21 cellular contexts compared by ENCODE assay signal in the genomic region with DNA sequence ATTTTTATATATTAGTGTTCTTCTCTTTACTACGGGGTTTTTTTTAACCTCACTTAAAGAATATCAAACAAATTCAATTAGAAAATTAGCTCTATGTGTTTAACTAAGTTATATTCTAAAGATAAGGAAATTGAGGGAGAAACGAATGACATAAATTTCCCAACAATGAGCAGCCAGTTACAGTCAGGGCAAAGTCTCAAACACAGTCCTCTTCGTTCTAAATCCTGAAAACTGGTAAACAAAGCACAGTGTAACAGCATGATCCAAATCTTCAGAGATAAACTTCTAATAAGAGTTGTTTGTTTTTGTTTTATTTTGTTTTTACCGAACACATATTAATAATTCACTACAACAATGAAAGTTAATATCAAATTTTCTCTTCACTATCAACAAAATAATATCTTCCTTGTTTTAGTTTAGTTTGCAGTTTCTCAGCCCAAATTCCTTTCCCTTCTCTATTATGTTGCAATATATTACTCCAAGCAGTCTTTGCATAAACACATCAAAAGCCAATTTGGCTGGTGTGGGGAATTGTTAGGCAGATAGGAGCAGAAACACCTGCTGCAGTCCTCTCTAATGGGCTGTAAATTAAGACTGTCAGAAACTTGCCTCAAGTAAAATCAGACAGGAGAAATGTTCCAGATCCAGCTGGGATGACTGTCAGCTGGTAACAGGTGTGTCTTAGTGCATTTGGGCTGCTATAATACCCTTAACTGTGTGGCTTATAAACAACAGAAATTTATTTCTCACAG.
DNase-seq lines count a peak whose midpoint lies in the region; ATAC-seq, FAIRE-seq and TF ChIP-seq lines count a peak whose summit lies in the region.
"Had no signal": no experiment of that assay in that cellular context is flagged by ENCODE, and none has a peak within 500 bp of the region (broad histone marks: within the 10 kb centered on the region; RNA-seq: fewer than 3 reads in every experiment).

No MANE protein-coding gene starts in this region.

- peaks cover 0 to 8% (median 2%) of the 10 kb centered on the region in 9 donors for H3K9me3 Mint-ChIP-seq in naive thymus-derived CD8-positive, alpha-beta T cell

- TF ChIP-seq EP300 in esophagus muscularis mucosa (IDR thresholded peaks at IDR 0.05) = no peak

- no peak for DNase-seq in GM12892 (ENCODE audit: insufficient read length)
- peak; percentile 47 for DNase-seq in NCI-H1105 (lab: John Stamatoyannopoulos, UW)
- no peak for DNase-seq in esophagus muscularis mucosa (ENCODE audit: extremely low spot score)
- DNase-seq in psoas muscle = no peak
- no peak for DNase-seq in naive thymus-derived CD8-positive, alpha-beta T cell
- no peak for DNase-seq in AG08396 (ENCODE audit: low spot score)
- no peak for DNase-seq in epidermal melanocyte (ENCODE audit: insufficient read length, low spot score)
- DNase-seq: activated gamma-delta T cell; adrenal gland; nucleus accumbens; PC-9; stimulated activated CD4-positive, alpha-beta T cell treated with anti-CD3 and anti-CD28 coated beads, Interleukin-2, amount 100 ng/mL, for 48 hours; WERI-Rb-1 had no signal

- H3K27ac ChIP-seq in esophagus muscularis mucosa (replicated peaks in 1 of 4) (peak overlapping the region in 3 of 4 donors; percentile 27 to 39 (median 32)), psoas muscle (peak overlapping the region; percentile 25)
- H3K27ac ChIP-seq: adrenal gland, HL-60, PC-9, SJCRH30, skin epidermis, WERI-Rb-1 had no signal

- H3K27me3 ChIP-seq in esophagus muscularis mucosa (no peaks in the 10 kb centered on the region), psoas muscle (ENCODE audit: insufficient read depth in 3 of 3, low read length in 2 of 3) (no peaks in the 10 kb centered on the region)
- H3K27me3 ChIP-seq: adrenal gland, SJCRH30 had no signal

- H3K4me1 ChIP-seq in esophagus muscularis mucosa (peaks cover 0 to 22% (median 19%) of the 10 kb centered on the region in 4 donors), psoas muscle (peaks cover 9% of the 10 kb centered on the region)
- H3K4me1 ChIP-seq: adrenal gland, SJCRH30 had no signal

- TF ChIP-seq CTCF in esophagus muscularis mucosa (IDR thresholded peaks at IDR 0.05) = no peak
- no peak for TF ChIP-seq CTCF in psoas muscle (IDR thresholded peaks at IDR 0.05)

- POLR2A ChIA-PET in naive thymus-derived CD8-positive, alpha-beta T cell (lab: Charles Lee) = no interaction called here

- H3K4me1 Mint-ChIP-seq in naive thymus-derived CD8-positive, alpha-beta T cell = no peaks in the 10 kb centered on the region

- no peaks in the 10 kb centered on the region for H3K36me3 ChIP-seq in esophagus muscularis mucosa
- no peaks in the 10 kb centered on the region for H3K36me3 ChIP-seq in psoas muscle (ENCODE audit: insufficient read depth in 1 of 2, low read depth in 1 of 2)
- H3K36me3 ChIP-seq: adrenal gland, HAP-1, SJCRH30, WERI-Rb-1 had no signal

- FAIRE-seq in GM12892 (lab: Jason Lieb, UNC) = peak; percentile 14

- no peak overlapping the region for H3K27ac Mint-ChIP-seq in naive thymus-derived CD8-positive, alpha-beta T cell
- H3K27ac Mint-ChIP-seq: IgD-negative memory B cell; stimulated activated naive CD8-positive, alpha-beta T cell treated with anti-CD3 and anti-CD28 coated beads, Interleukin-15, Interleukin-2, amounts not matched to agents 100 ng/mL and 50 ng/mL, for 24 hours; type B pancreatic cell had no signal

- intact Hi-C loops in esophagus muscularis mucosa (cut with DNase I) (no loop called here), psoas muscle (cut with DNase I) (no loop called here)

- WGBS in esophagus muscularis mucosa = 17% methylated on average over 4 of the region's 4 CpGs
- WGBS in psoas muscle, 3 donors = 32 to 40% (median 39%) methylated on average over 4 of the region's 4 CpGs

- TF ChIP-seq POLR2A in GM12892 (IDR thresholded peaks at IDR 0.05; ENCODE audit: low read depth, low read length) (no peak), esophagus muscularis mucosa (IDR thresholded peaks at IDR 0.05; ENCODE audit: low read depth) (no peak)

- peak in 3 of 4 donors; percentile 35 to 60 (median 55) for ATAC-seq in psoas muscle
- no peak for ATAC-seq in naive thymus-derived CD8-positive, alpha-beta T cell
- ATAC-seq: mucosa of descending colon had no signal

- H3K27me3 Mint-ChIP-seq in naive thymus-derived CD8-positive, alpha-beta T cell = peaks cover 0 to 4% (median 0%) of the 10 kb centered on the region in 5 donors
- H3K27me3 Mint-ChIP-seq: IgD-negative memory B cell, type B pancreatic cell had no signal

- no peaks in the 10 kb centered on the region for H3K36me3 Mint-ChIP-seq in naive thymus-derived CD8-positive, alpha-beta T cell
- H3K36me3 Mint-ChIP-seq: IgD-negative memory B cell, type B pancreatic cell had no signal

- H3K9me3 ChIP-seq in esophagus muscularis mucosa (no peaks in the 10 kb centered on the region), psoas muscle (no peaks in the 10 kb centered on the region)
- H3K9me3 ChIP-seq: adrenal gland, HAP-1, mucosa of descending colon, SJCRH30 had no signal

- no peak overlapping the region for H3K4me3 Mint-ChIP-seq in naive thymus-derived CD8-positive, alpha-beta T cell
- H3K4me3 Mint-ChIP-seq: IgD-negative memory B cell; stimulated activated naive CD8-positive, alpha-beta T cell treated with anti-CD3 and anti-CD28 coated beads, Interleukin-15, Interleukin-2, amounts not matched to agents 100 ng/mL and 50 ng/mL, for 24 hours; type B pancreatic cell had no signal

- peak overlapping the region in 2 of 4 donors; percentile 11 to 14 for H3K4me3 ChIP-seq in esophagus muscularis mucosa
- peak overlapping the region; percentile 42 for H3K4me3 ChIP-seq in psoas muscle
- H3K4me3 ChIP-seq: adrenal gland, HAP-1, mucosa of descending colon, PC-9, SJCRH30, skin epidermis had no signal

Comparison
In these comparisons a context has a peak if more than half of its experiments do, and no peak if none do; other contexts are left out.
1. ATAC-seq: peak in psoas muscle (3 of 4); none in naive thymus-derived CD8-positive, alpha-beta T cell (0 of 2).